ENCODE assay signal across 30 cellular contexts in genomic region chr13:92143766-92144165, GRCh38.
DNase-seq lines count a peak whose midpoint lies in the region; ATAC-seq, FAIRE-seq and TF ChIP-seq lines count a peak whose summit lies in the region.
"Had no signal": no experiment of that assay in that cellular context is flagged by ENCODE, and none has a peak within 500 bp of the region (broad histone marks: within the 10 kb centered on the region; RNA-seq: fewer than 3 reads in every experiment).

No MANE protein-coding gene starts in this region.

- no peaks in the 10 kb centered on the region for H3K4me1 ChIP-seq in small intestine (ENCODE audit: control insufficient read depth in 2 of 2, insufficient read depth in 1 of 2, low read depth in 1 of 2, low read length in 1 of 2)
- H3K4me1 ChIP-seq: ascending aorta; BLaER1 treated with 17β-estradiol and CSF1 and Interleukin-3, amounts not matched to agents 10 nM and 100 nM; prostate gland; transverse colon had no signal

- FAIRE-seq in small intestine (lab: Jason Lieb, UNC): no peak

- POLR2A ChIA-PET in HEK293T (lab: Yijun Ruan, JAX): no interaction called here

- no peak for ATAC-seq in GM18511 (IDR thresholded peaks at IDR 0.05; ENCODE audit: unreplicated experiment)
- ATAC-seq: Panc1, WTC11 had no signal

- no TSS peak for BruUV-seq in Calu3 (replicated peaks; lab: Mats Ljungman, UMichigan)

- no peaks in the 10 kb centered on the region for H3K9me3 ChIP-seq in small intestine (ENCODE audit: control insufficient read depth, low read depth)
- H3K9me3 ChIP-seq: ascending aorta; BLaER1 treated with 17β-estradiol and CSF1 and Interleukin-3, amounts not matched to agents 10 nM and 100 nM; prostate gland; transverse colon had no signal

- peak; percentile 28 for TF ChIP-seq CTCF in choroid plexus epithelial cell (conservative IDR thresholded peaks at IDR 0.05; ENCODE audit: low read depth, low read length)
- peak; percentile 20 for TF ChIP-seq CTCF in progenitor cell of endocrine pancreas (IDR thresholded peaks at IDR 0.05; ENCODE audit: unreplicated experiment)
- TF ChIP-seq CTCF in Calu3 (IDR thresholded peaks at IDR 0.05; ENCODE audit: unreplicated experiment): no peak

- intact Hi-C loops in Calu3 (cut with micrococcal nuclease; ENCODE audit: unreplicated experiment): no loop called here

- H3K36me3 Mint-ChIP-seq in progenitor cell of endocrine pancreas (ENCODE audit: insufficient read depth): no peaks in the 10 kb centered on the region
- H3K36me3 Mint-ChIP-seq in Calu3 (ENCODE audit: insufficient read depth, unreplicated experiment): no peaks in the 10 kb centered on the region
- H3K36me3 Mint-ChIP-seq: activated naive CD8-positive, alpha-beta T cell treated with anti-CD3 and anti-CD28 coated beads, Interleukin-2, amount 10 ng/mL, durations not matched to agents 7 days and 5 days; IgD-negative memory B cell; naive B cell; WTC11 had no signal

- no peaks in the 10 kb centered on the region for H3K27me3 ChIP-seq in small intestine (ENCODE audit: control insufficient read depth in 2 of 2, insufficient read depth in 2 of 2, low read length in 2 of 2)
- H3K27me3 ChIP-seq: ascending aorta; BLaER1 treated with 17β-estradiol and CSF1 and Interleukin-3, amounts not matched to agents 10 nM and 100 nM; transverse colon had no signal

- no peak overlapping the region for H3K27ac Mint-ChIP-seq in progenitor cell of endocrine pancreas
- no peak overlapping the region for H3K27ac Mint-ChIP-seq in Calu3 (ENCODE audit: unreplicated experiment)
- H3K27ac Mint-ChIP-seq: activated CD4-positive, alpha-beta T cell treated with anti-CD3 and anti-CD28 coated beads, Interleukin-2, amount 10 ng/mL, durations not matched to agents 24 days and 14 days; activated naive CD8-positive, alpha-beta T cell treated with anti-CD3 and anti-CD28 coated beads, Interleukin-2, amount 10 ng/mL, durations not matched to agents 7 days and 5 days; IgD-negative memory B cell; naive B cell; WTC11 had no signal

- CTCF ChIA-PET in HEK293T (lab: Yijun Ruan, JAX): no interaction called here
- CTCF ChIA-PET in Calu3 (lab: Charles Lee): no interaction called here

- H3K4me1 Mint-ChIP-seq in progenitor cell of endocrine pancreas (ENCODE audit: low read depth): no peaks in the 10 kb centered on the region
- no peaks in the 10 kb centered on the region for H3K4me1 Mint-ChIP-seq in Calu3 (ENCODE audit: low read depth, unreplicated experiment)
- H3K4me1 Mint-ChIP-seq: activated CD4-positive, alpha-beta T cell treated with anti-CD3 and anti-CD28 coated beads, Interleukin-2, amount 10 ng/mL, durations not matched to agents 24 days and 14 days; activated naive CD8-positive, alpha-beta T cell treated with anti-CD3 and anti-CD28 coated beads, Interleukin-2, amount 10 ng/mL, durations not matched to agents 7 days and 5 days; IgD-negative memory B cell; naive B cell; WTC11 had no signal

- H3K4me3 Mint-ChIP-seq in progenitor cell of endocrine pancreas (ENCODE audit: low read depth) (no peak overlapping the region), Calu3 (ENCODE audit: low read depth, unreplicated experiment) (no peak overlapping the region)
- H3K4me3 Mint-ChIP-seq: activated CD4-positive, alpha-beta T cell treated with anti-CD3 and anti-CD28 coated beads, Interleukin-2, amount 10 ng/mL, durations not matched to agents 24 days and 14 days; activated naive CD8-positive, alpha-beta T cell treated with anti-CD3 and anti-CD28 coated beads, Interleukin-2, amount 10 ng/mL, durations not matched to agents 7 days and 5 days; IgD-negative memory B cell; naive B cell; WTC11 had no signal

- H3K27me3 Mint-ChIP-seq in progenitor cell of endocrine pancreas: peaks cover 3% of the 10 kb centered on the region
- no peaks in the 10 kb centered on the region for H3K27me3 Mint-ChIP-seq in Calu3 (ENCODE audit: unreplicated experiment)
- H3K27me3 Mint-ChIP-seq: activated CD4-positive, alpha-beta T cell treated with anti-CD3 and anti-CD28 coated beads, Interleukin-2, amount 10 ng/mL, durations not matched to agents 24 days and 14 days; activated naive CD8-positive, alpha-beta T cell treated with anti-CD3 and anti-CD28 coated beads, Interleukin-2, amount 10 ng/mL, durations not matched to agents 7 days and 5 days; IgD-negative memory B cell; naive B cell had no signal

- H3K9me3 Mint-ChIP-seq in progenitor cell of endocrine pancreas (ENCODE audit: low read depth) (no peaks in the 10 kb centered on the region), Calu3 (ENCODE audit: low read depth, unreplicated experiment) (peaks cover 7% of the 10 kb centered on the region)
- H3K9me3 Mint-ChIP-seq: activated CD4-positive, alpha-beta T cell treated with anti-CD3 and anti-CD28 coated beads, Interleukin-2, amount 10 ng/mL, durations not matched to agents 24 days and 14 days; activated naive CD8-positive, alpha-beta T cell treated with anti-CD3 and anti-CD28 coated beads, Interleukin-2, amount 10 ng/mL, durations not matched to agents 7 days and 5 days; WTC11 had no signal

- no peaks in the 10 kb centered on the region for H3K36me3 ChIP-seq in small intestine (ENCODE audit: control insufficient read depth in 2 of 2, insufficient read depth in 2 of 2, low read length in 2 of 2)
- H3K36me3 ChIP-seq: ascending aorta; BLaER1 treated with 17β-estradiol and CSF1 and Interleukin-3, amounts not matched to agents 10 nM and 100 nM; prostate gland; transverse colon had no signal

- H3K27ac ChIP-seq in small intestine (ENCODE audit: low read depth in 1 of 2, low read length in 1 of 2): no peak overlapping the region
- H3K27ac ChIP-seq: ascending aorta; BLaER1 treated with 17β-estradiol and CSF1 and Interleukin-3, amounts not matched to agents 10 nM and 100 nM; prostate gland; transverse colon had no signal

- H3K4me3 ChIP-seq in choroid plexus epithelial cell (ENCODE audit: low read depth, low read length) (no peak overlapping the region), small intestine (ENCODE audit: low read depth in 1 of 2, low read length in 2 of 2) (no peak overlapping the region)
- H3K4me3 ChIP-seq: ascending aorta; BLaER1 treated with 17β-estradiol and CSF1 and Interleukin-3, amounts not matched to agents 10 nM and 100 nM; prostate gland; transverse colon had no signal

- DNase-seq in HEK293T (ENCODE audit: extremely low spot score): peak; percentile 22
- DNase-seq in NCI-H82 treated with DMSO at 0.1 percent for 48 hours (lab: John Stamatoyannopoulos, UW; ENCODE audit: unreplicated experiment): peak; percentile 46
- DNase-seq in choroid plexus epithelial cell (ENCODE audit: low read depth): peak; percentile 38
- DNase-seq in progenitor cell of endocrine pancreas (ENCODE audit: low spot score, unreplicated experiment): no peak
- no peak for DNase-seq in small intestine
- no peak for DNase-seq in Calu3
- DNase-seq: activated CD4-positive, alpha-beta T cell treated with anti-CD3 and anti-CD28 coated beads, Interleukin-2, amount 10 ng/mL, durations not matched to agents 24 days and 14 days; activated gamma-delta T cell treated with Interleukin-2 at 50 U/mL for 16 hours; activated naive CD8-positive, alpha-beta T cell treated with anti-CD3 and anti-CD28 coated beads, Interleukin-2, amount 10 ng/mL, durations not matched to agents 7 days and 5 days; activated T-cell treated with anti-CD3 and anti-CD28 coated beads, Interleukin-2, amount 50 U/mL, for 48 hours; COR-L47; DND-41; GF-D8; glutamatergic neuron; midbrain; naive B cell; NCI-H1048; NCI-H1694; NCI-H446 treated with DMSO at 0.1 percent for 48 hours; NK-92 treated with Interleukin-12 subunit alpha and Interleukin-12 subunit beta, amount 100 ng/mL, for 24 hours; SIG-M5; stimulated activated CD4-positive, alpha-beta T cell treated with anti-CD3 and anti-CD28 coated beads, Interleukin-4, amount 100 ng/mL, for 4 hours; transverse colon had no signal

TF ChIP-seq in HEK293T, 16 proteins besides CTCF, POLR2A, EP300 and RAD21:
- no peak for TF ChIP-seq ZNF384 (IDR thresholded peaks at IDR 0.05)
TF ChIP-seq in HEK293T: peak in this region for 0.

Comparison
In these comparisons a context has a peak if more than half of its experiments do, and no peak if none do; other contexts are left out.
1. DNase-seq: peak in HEK293T (single experiment), NCI-H82 treated with DMSO at 0.1 percent for 48 hours (single experiment) and choroid plexus epithelial cell (single experiment); none in progenitor cell of endocrine pancreas (single experiment), small intestine (single experiment) and Calu3 (single experiment).